Comparison of ENCODE assay signal across 19 cellular contexts in the genomic region with DNA sequence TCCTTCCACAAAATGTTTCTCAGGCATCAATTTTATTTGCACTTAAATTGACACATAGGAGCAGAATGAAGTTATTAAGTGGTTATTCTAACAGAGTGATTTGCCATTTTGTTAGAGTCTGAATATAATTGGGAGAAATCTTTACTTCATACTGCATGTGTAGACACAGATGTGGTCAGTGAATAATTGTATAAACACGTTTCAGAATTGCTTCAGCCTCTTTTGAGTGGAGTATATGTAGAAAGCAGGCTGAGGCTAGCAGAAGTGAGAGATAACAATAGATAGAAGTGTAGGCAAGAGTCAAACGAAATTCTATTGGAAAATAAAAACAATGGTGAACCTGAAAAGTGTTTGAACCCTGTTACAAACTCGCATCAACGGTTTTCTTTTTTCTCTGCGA.
DNase-seq lines count a peak whose midpoint lies in the region; ATAC-seq, FAIRE-seq and TF ChIP-seq lines count a peak whose summit lies in the region.
"Had no signal": no experiment of that assay in that cellular context is flagged by ENCODE, and none has a peak within 500 bp of the region (broad histone marks: within the 10 kb centered on the region; RNA-seq: fewer than 3 reads in every experiment).

No MANE protein-coding gene starts in this region.

- no peak overlapping the region for H3K27ac ChIP-seq in GM23248
- H3K27ac ChIP-seq: C4-2B, Peyer's patch had no signal

- H3K4me3 ChIP-seq in GM23248 (no peak overlapping the region), adipocyte (ENCODE audit: low read length) (no peak overlapping the region), bronchial epithelial cell (ENCODE audit: low read depth, low read length) (no peak overlapping the region), MG63 (no peak overlapping the region)
- H3K4me3 ChIP-seq: Peyer's patch had no signal

- H3K27me3 ChIP-seq in GM23248 (replicated peaks; ENCODE audit: insufficient read depth) (no peaks in the 10 kb centered on the region), adipocyte (replicated peaks; ENCODE audit: control insufficient read depth, insufficient read depth, low read length) (no peaks in the 10 kb centered on the region), bronchial epithelial cell (ENCODE audit: control insufficient read depth, insufficient read depth, low read length) (no peaks in the 10 kb centered on the region), MG63 (no peaks in the 10 kb centered on the region)
- H3K27me3 ChIP-seq: Peyer's patch had no signal

- 35 to 37% methylated on average over 5 of the region's 5 CpGs for WGBS in GM23248 (ENCODE audit: low coverage in 1 of 2, low lambda C conversion rate in 2 of 2, missing lambda C conversion rate in 2 of 2), 2 experiments

- no peaks in the 10 kb centered on the region for H3F3A ChIP-seq in GM23248 (ENCODE audit: insufficient read depth)

- DNase-seq in GM23248 = peak; percentile 14
- peak; percentile 51 for DNase-seq in adipocyte (ENCODE audit: low read depth)
- peak; percentile 97 for DNase-seq in bronchial epithelial cell (ENCODE audit: low read depth)
- peak; percentile 70 for DNase-seq in fibroblast of peridontal ligament (ENCODE audit: extremely low read depth)
- DNase-seq in MG63 = no peak
- no peak for DNase-seq in NCI-H1092 (lab: John Stamatoyannopoulos, UW)
- DNase-seq in SKM-1 treated with dmso at 0.1 percent for 144 hours (lab: John Stamatoyannopoulos, UW; ENCODE audit: unreplicated experiment) = no peak
- DNase-seq: DMS53, EL, GF-D8, NCI-H1417 treated with DMSO at 0.1 percent for 48 hours, NCI-H187 treated with DMSO at 0.1 percent for 48 hours, NCI-H2107, NCI-H510A, Peyer's patch had no signal

- H4K20me1 ChIP-seq in GM23248 (ENCODE audit: insufficient read depth) = no peaks in the 10 kb centered on the region

- H3K9me2 ChIP-seq in GM23248 (ENCODE audit: insufficient read depth) = no peaks in the 10 kb centered on the region

- H3K4me1 ChIP-seq in GM23248 (ENCODE audit: insufficient read depth) (no peaks in the 10 kb centered on the region), adipocyte (ENCODE audit: control insufficient read depth, insufficient read depth, low read length) (peaks cover 8% of the 10 kb centered on the region)
- H3K4me1 ChIP-seq: Peyer's patch had no signal

- TF ChIP-seq CTCF in bronchial epithelial cell (IDR thresholded peaks at IDR 0.05; ENCODE audit: insufficient read depth, low read length, severe bottlenecking) = no peak

- FAIRE-seq in bronchial epithelial cell (lab: Jason Lieb, UNC) = no peak
- FAIRE-seq: H1 had no signal

- H3K36me3 ChIP-seq in GM23248 (ENCODE audit: low read depth) (no peaks in the 10 kb centered on the region), adipocyte (ENCODE audit: control insufficient read depth, insufficient read depth, low read length, severe bottlenecking) (no peaks in the 10 kb centered on the region), bronchial epithelial cell (ENCODE audit: control insufficient read depth, insufficient read depth, low read length) (no peaks in the 10 kb centered on the region), MG63 (no peaks in the 10 kb centered on the region)
- H3K36me3 ChIP-seq: Peyer's patch had no signal

- no peak for ATAC-seq in HG02798 (IDR thresholded peaks at IDR 0.05; ENCODE audit: poor library complexity, unreplicated experiment)
- ATAC-seq: Right ventricle myocardium inferior had no signal

- in situ Hi-C loops in GM23248 (cut with MboI) = no loop called here

- no peak overlapping the region for H3K4me2 ChIP-seq in GM23248 (ENCODE audit: unreplicated experiment)

- H3K9me3 ChIP-seq in GM23248 (ENCODE audit: low read depth) (no peaks in the 10 kb centered on the region), adipocyte (ENCODE audit: control insufficient read depth, low read length) (no peaks in the 10 kb centered on the region), MG63 (no peaks in the 10 kb centered on the region)
- H3K9me3 ChIP-seq: Peyer's patch had no signal

- no peaks in the 10 kb centered on the region for H3K79me2 ChIP-seq in GM23248 (ENCODE audit: insufficient read depth)

- H2AFZ ChIP-seq in GM23248 = no peak overlapping the region

- H3K9ac ChIP-seq in GM23248 = no peak overlapping the region
- H3K9ac ChIP-seq in adipocyte (ENCODE audit: low read length) = no peak overlapping the region

Comparison
In these comparisons a context has a peak if more than half of its experiments do, and no peak if none do; other contexts are left out.
1. DNase-seq: peak in GM23248 (single experiment), adipocyte (single experiment), bronchial epithelial cell (single experiment) and fibroblast of peridontal ligament (single experiment); none in MG63 (single experiment), NCI-H1092 (single experiment) and SKM-1 treated with dmso at 0.1 percent for 144 hours (single experiment).